In the genomic region with DNA sequence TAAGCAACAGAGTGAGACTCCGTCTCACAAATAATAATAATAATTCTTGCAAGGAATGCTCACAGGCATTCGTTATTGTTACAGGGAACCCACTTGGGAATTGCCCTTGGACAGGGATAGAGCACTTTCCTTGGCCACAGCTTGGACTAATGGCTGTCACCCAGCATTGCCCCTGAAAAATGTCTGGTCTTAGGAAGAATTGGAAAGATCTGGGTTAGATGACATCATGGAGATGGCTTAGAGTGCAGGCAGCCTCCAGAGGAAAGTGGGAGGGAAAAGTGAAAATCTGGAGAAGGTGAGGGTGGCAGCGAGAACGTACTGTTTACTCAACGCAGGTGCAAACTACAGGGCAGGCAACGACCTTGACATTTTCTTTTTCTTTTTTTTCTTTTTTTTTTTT, we compare ENCODE assay signal across 26 cellular contexts. TPM values are rescaled to one million over a fixed set of nuclear protein-coding genes. Genes with fewer than 3 reads are reported as not detected.
DNase-seq lines count a peak whose midpoint lies in the region; ATAC-seq and TF ChIP-seq lines count a peak whose summit lies in the region.
"Had no signal": no experiment of that assay in that cellular context is flagged by ENCODE, and none has a peak within 500 bp of the region (broad histone marks: within the 10 kb centered on the region; RNA-seq: fewer than 3 reads in every experiment).

No MANE protein-coding gene starts in this region.

- no peaks in the 10 kb centered on the region for H3K36me3 ChIP-seq in GM23338 (ENCODE audit: insufficient read depth)
- H3K36me3 ChIP-seq: BLaER1 treated with 17β-estradiol and CSF1 and Interleukin-3, amounts not matched to agents 10 nM and 100 nM; HAP-1; left lung; suprapubic skin; upper lobe of right lung had no signal

- ATAC-seq in GM23338 (no peak), HG02970 (IDR thresholded peaks at IDR 0.05; ENCODE audit: low FRiP score, unreplicated experiment) (no peak), GM19455 (IDR thresholded peaks at IDR 0.05; ENCODE audit: unreplicated experiment) (no peak)
- ATAC-seq: K562, left lung, upper lobe of right lung had no signal

- no peaks in the 10 kb centered on the region for H4K20me1 ChIP-seq in GM23338 (replicated peaks; ENCODE audit: insufficient read depth)
- H4K20me1 ChIP-seq: BLaER1 treated with 17β-estradiol and CSF1 and Interleukin-3, amounts not matched to agents 10 nM and 100 nM had no signal

- H3K36me3 Mint-ChIP-seq in GM23338 (ENCODE audit: low read depth), result no peaks in the 10 kb centered on the region
- no peaks in the 10 kb centered on the region for H3K36me3 Mint-ChIP-seq in nephron (ENCODE audit: low read depth)
- H3K36me3 Mint-ChIP-seq: naive B cell had no signal

- peak; percentile 77 for DNase-seq in DMS53 (lab: John Stamatoyannopoulos, UW)
- no peak for DNase-seq in GM23338 (ENCODE audit: low spot score)
- DNase-seq in fibroblast of mammary gland (ENCODE audit: low read depth), result peak; percentile 40
- DNase-seq in amniotic stem cell (lab: John Stamatoyannopoulos, UW), result no peak
- DNase-seq: activated CD4-positive, alpha-beta memory T cell treated with anti-CD3 and anti-CD28 coated beads, Interleukin-2, amount 10 ng/mL, durations not matched to agents 7 days and 5 days; activated CD4-positive, CD25-positive, alpha-beta regulatory T cell treated with anti-CD3 and anti-CD28 coated beads, Interleukin-2, amount 50 U/mL, for 72 hours; activated CD8-positive, alpha-beta memory T cell treated with anti-CD3 and anti-CD28 coated beads, Interleukin-2, amount 50 U/mL, for 48 hours; activated naive CD4-positive, alpha-beta T cell treated with anti-CD3 and anti-CD28 coated beads for 36 hours; left lung; naive B cell; NCI-H1092 treated with DMSO at 0.1 percent for 48 hours; NCI-H1930; PC-9; SHP77; stimulated activated naive CD4-positive, alpha-beta T cell; T-helper 2 cell; upper lobe of right lung had no signal

- H3K27ac ChIP-seq in GM23338 (ENCODE audit: low read depth), result no peak overlapping the region
- H3K27ac ChIP-seq: left lung, upper lobe of right lung had no signal

- H3K9me3 Mint-ChIP-seq in GM23338 (no peaks in the 10 kb centered on the region), nephron (no peaks in the 10 kb centered on the region)
- H3K9me3 Mint-ChIP-seq: activated CD4-positive, alpha-beta memory T cell treated with anti-CD3 and anti-CD28 coated beads, Interleukin-2, amount 10 ng/mL, durations not matched to agents 7 days and 5 days; activated naive CD4-positive, alpha-beta T cell treated with anti-CD3 and anti-CD28 coated beads for 36 hours; activated T-helper 1 cell treated with anti-CD3 and anti-CD28 coated beads, Interleukin-12 subunit alpha, Interleukin-12 subunit beta, Interleukin-2, Interleukin-4 antibody, amounts not matched to agents 30 ng/mL and 10 ng/mL and 1 ng/mL, durations not matched to agents 14 hours and 24 hours and 36 hours; naive B cell had no signal

- no peaks in the 10 kb centered on the region for H3K9me2 ChIP-seq in GM23338 (ENCODE audit: insufficient read depth)

- no peak for TF ChIP-seq CTCF in GM23338 (conservative IDR thresholded peaks at IDR 0.05; ENCODE audit: low read depth in 2 of 2)
- TF ChIP-seq CTCF in fibroblast of mammary gland (conservative IDR thresholded peaks at IDR 0.05; ENCODE audit: control insufficient read depth, insufficient read depth, low read depth, low read length), result no peak
- TF ChIP-seq CTCF in nephron (IDR thresholded peaks at IDR 0.05; ENCODE audit: unreplicated experiment in 3 of 3), result no peak

- H3K79me2 ChIP-seq in GM23338 (replicated peaks; ENCODE audit: insufficient read depth), result no peaks in the 10 kb centered on the region

- H3K27me3 Mint-ChIP-seq in GM23338 (ENCODE audit: insufficient read depth, low read depth, poor library complexity), result peaks cover 2% of the 10 kb centered on the region
- H3K27me3 Mint-ChIP-seq in nephron (ENCODE audit: low read depth), result no peaks in the 10 kb centered on the region

- H3K4me1 ChIP-seq in GM23338 (ENCODE audit: insufficient read depth), result peaks cover 25% of the 10 kb centered on the region

- H3K27me3 ChIP-seq in GM23338 (ENCODE audit: insufficient read depth), result no peaks in the 10 kb centered on the region
- H3K27me3 ChIP-seq: BLaER1 treated with 17β-estradiol and CSF1 and Interleukin-3, amounts not matched to agents 10 nM and 100 nM; left lung; suprapubic skin; upper lobe of right lung had no signal

- no peaks in the 10 kb centered on the region for H3F3A ChIP-seq in GM23338 (replicated peaks; ENCODE audit: low read depth)

- H3K4me1 Mint-ChIP-seq in GM23338 (peaks cover 30% of the 10 kb centered on the region), nephron (peaks cover 68% of the 10 kb centered on the region)

- H3K4me3 Mint-ChIP-seq in GM23338 (no peak overlapping the region), nephron (peak overlapping the region; percentile 1 to 40 (median 37))
- H3K4me3 Mint-ChIP-seq: activated CD4-positive, alpha-beta memory T cell treated with anti-CD3 and anti-CD28 coated beads, Interleukin-2, amount 10 ng/mL, durations not matched to agents 7 days and 5 days; activated naive CD4-positive, alpha-beta T cell treated with anti-CD3 and anti-CD28 coated beads for 36 hours; activated T-helper 1 cell treated with anti-CD3 and anti-CD28 coated beads, Interleukin-12 subunit alpha, Interleukin-12 subunit beta, Interleukin-2, Interleukin-4 antibody, amounts not matched to agents 30 ng/mL and 10 ng/mL and 1 ng/mL, durations not matched to agents 14 hours and 24 hours and 36 hours had no signal

- H2AFZ ChIP-seq in GM23338, result no peak overlapping the region
- H2AFZ ChIP-seq: PC-9 had no signal

- H3K4me3 ChIP-seq in GM23338 (no peak overlapping the region), fibroblast of mammary gland (ENCODE audit: control insufficient read depth, low read depth, low read length) (no peak overlapping the region)
- H3K4me3 ChIP-seq: BLaER1 treated with 17β-estradiol and CSF1 and Interleukin-3, amounts not matched to agents 10 nM and 100 nM; HAP-1; K562; left lung; PC-9; skin epidermis; suprapubic skin; upper lobe of right lung had no signal

- no peak overlapping the region for H3K4me2 ChIP-seq in GM23338

- H3K27ac Mint-ChIP-seq in GM23338 (peak overlapping the region; percentile 40), nephron (peak overlapping the region; percentile 79 to 92 (median 91))
- H3K27ac Mint-ChIP-seq: activated CD4-positive, alpha-beta memory T cell treated with anti-CD3 and anti-CD28 coated beads, Interleukin-2, amount 10 ng/mL, durations not matched to agents 7 days and 5 days; activated naive CD4-positive, alpha-beta T cell treated with anti-CD3 and anti-CD28 coated beads for 36 hours; activated T-helper 1 cell treated with anti-CD3 and anti-CD28 coated beads, Interleukin-12 subunit alpha, Interleukin-12 subunit beta, Interleukin-2, Interleukin-4 antibody, amounts not matched to agents 30 ng/mL and 10 ng/mL and 1 ng/mL, durations not matched to agents 14 hours and 24 hours and 36 hours had no signal

RNA-seq across cellular contexts. Expression of gene MRTFB, which starts 59.3 kb away (rescaled TPM):
- total RNA-seq in GM23338 (2014; rRNA removed; shearing (Covaris generic)), result 22.2 and 22.4 TPM in 2 replicates
- polyA plus RNA-seq in GM23338 (2016; fragmentation: Nextera tagmentation; extraction: Ambion mirVana), result 9.7 and 13.9 TPM in 2 replicates

Comparison
In these comparisons a context has a peak if more than half of its experiments do, and no peak if none do; other contexts are left out.
1. DNase-seq: peak in DMS53 (single experiment) and fibroblast of mammary gland (single experiment); none in GM23338 (single experiment) and amniotic stem cell (single experiment).